15 cellular contexts compared by ENCODE assay signal in genomic region chr2:65045651-65046050, GRCh38. TPM values are rescaled to one million over a fixed set of nuclear protein-coding genes. Genes with fewer than 3 reads are reported as not detected.
DNase-seq lines count a peak whose midpoint lies in the region; ATAC-seq and TF ChIP-seq lines count a peak whose summit lies in the region.
"Had no signal": no experiment of that assay in that cellular context is flagged by ENCODE, and none has a peak within 500 bp of the region (broad histone marks: within the 10 kb centered on the region; RNA-seq: fewer than 3 reads in every experiment).

No MANE protein-coding gene starts in this region.

- H4K5ac ChIP-seq in mesendoderm (ENCODE audit: low read length) = no peak overlapping the region

- ATAC-seq in heart left ventricle = no peak
- ATAC-seq: foreskin keratinocyte had no signal

- WGBS in mesendoderm (ENCODE audit: extremely low coverage, insufficient coverage, low lambda C conversion rate) = no CpG with 5 or more reads among the region's 10 CpGs
- WGBS in heart left ventricle, 4 donors = 75 to 82% (median 78%) methylated on average over 9 to 10 of the region's 10 CpGs

- H2AK5ac ChIP-seq in mesendoderm (ENCODE audit: low read length) = no peak overlapping the region

- H3K4me3 ChIP-seq in NB4 (ENCODE audit: low read depth, low read length) (no peak overlapping the region), choroid plexus epithelial cell (ENCODE audit: low read depth, low read length) (no peak overlapping the region), mesendoderm (ENCODE audit: low read length) (no peak overlapping the region), left ventricle myocardium inferior (no peak overlapping the region), heart left ventricle (no peak overlapping the region)
- H3K4me3 ChIP-seq: ascending aorta had no signal

- H3K27ac ChIP-seq in mesendoderm (ENCODE audit: low read depth, low read length) = no peak overlapping the region
- no peak overlapping the region for H3K27ac ChIP-seq in left ventricle myocardium inferior (replicated peaks)
- H3K27ac ChIP-seq in heart left ventricle = no peak overlapping the region
- H3K27ac ChIP-seq: ascending aorta, foreskin keratinocyte had no signal

- H3K79me2 ChIP-seq in mesendoderm (ENCODE audit: control insufficient read depth, insufficient read depth, low read length) = no peaks in the 10 kb centered on the region

- no peak overlapping the region for H2BK120ac ChIP-seq in mesendoderm (ENCODE audit: low read depth, low read length)

- H3K79me1 ChIP-seq in mesendoderm (ENCODE audit: low read length) = no peaks in the 10 kb centered on the region

- H3K9ac ChIP-seq in mesendoderm (ENCODE audit: low read length) = no peak overlapping the region

- intact Hi-C loops in left ventricle myocardium inferior (cut with micrococcal nuclease) (no loop called here), heart left ventricle (cut with DNase I) (loop anchor here in 3 of 10 donors (2.0 to 10.0 kb wide), 3 partner anchors 61 to 451 kb away; partner anchors contain the start of gene SLC1A4 (in 1 of the 3))

- no peak overlapping the region for H2BK15ac ChIP-seq in mesendoderm (replicated peaks; ENCODE audit: low read depth)

- no peak overlapping the region for H3K23ac ChIP-seq in mesendoderm (ENCODE audit: low read length)

- no peaks in the 10 kb centered on the region for H3K36me3 ChIP-seq in mesendoderm (ENCODE audit: control insufficient read depth, insufficient read depth, low read length)
- H3K36me3 ChIP-seq in left ventricle myocardium inferior = no peaks in the 10 kb centered on the region
- no peaks in the 10 kb centered on the region for H3K36me3 ChIP-seq in heart left ventricle
- H3K36me3 ChIP-seq: ascending aorta had no signal

- no peak overlapping the region for H2BK5ac ChIP-seq in mesendoderm (ENCODE audit: low read length)

- TF ChIP-seq POLR2A in NB4 (IDR thresholded peaks at IDR 0.05; ENCODE audit: extremely low read depth, insufficient read length) (no peak), heart left ventricle (IDR thresholded peaks at IDR 0.05) (no peak)

- H3K4me1 ChIP-seq in mesendoderm (ENCODE audit: control insufficient read depth, low read depth, low read length) (no peaks in the 10 kb centered on the region), left ventricle myocardium inferior (peaks cover 17% of the 10 kb centered on the region), heart left ventricle (peaks cover 0 to 10% (median 1%) of the 10 kb centered on the region in 12 donors)
- H3K4me1 ChIP-seq: ascending aorta, foreskin keratinocyte had no signal

- H3K27me3 ChIP-seq in mesendoderm (ENCODE audit: insufficient read depth, low read length, poor library complexity) (no peaks in the 10 kb centered on the region), left ventricle myocardium inferior (ENCODE audit: low read depth) (no peaks in the 10 kb centered on the region), heart left ventricle (no peaks in the 10 kb centered on the region)
- H3K27me3 ChIP-seq: ascending aorta, foreskin keratinocyte had no signal

- no peak overlapping the region for H3K4me2 ChIP-seq in mesendoderm (ENCODE audit: low read length)

- TF ChIP-seq CTCF in NB4 (IDR thresholded peaks at IDR 0.05; ENCODE audit: low read depth, low read length) (no peak), choroid plexus epithelial cell (conservative IDR thresholded peaks at IDR 0.05; ENCODE audit: low read depth, low read length) (no peak), left ventricle myocardium inferior (IDR thresholded peaks at IDR 0.05; ENCODE audit: borderline replicate concordance) (no peak), heart left ventricle (IDR thresholded peaks at IDR 0.05) (no peak)

- no peak overlapping the region for H4K8ac ChIP-seq in mesendoderm (ENCODE audit: low read depth, low read length)

- no peak overlapping the region for H3K18ac ChIP-seq in mesendoderm (ENCODE audit: low read length)

- peaks cover 11% of the 10 kb centered on the region for H3K9me3 ChIP-seq in left ventricle myocardium inferior (replicated peaks)
- H3K9me3 ChIP-seq in heart left ventricle = peaks cover 0 to 15% (median 5%) of the 10 kb centered on the region in 12 donors
- H3K9me3 ChIP-seq: ascending aorta had no signal

- no peak overlapping the region for H3K56ac ChIP-seq in mesendoderm (ENCODE audit: low read length)

- no peak overlapping the region for H3K4ac ChIP-seq in mesendoderm (ENCODE audit: low read depth, low read length)

- DNase-seq in EL (peak; percentile 90), NB4 (ENCODE audit: low read depth) (peak; percentile 96), choroid plexus epithelial cell (ENCODE audit: low read depth) (peak; percentile 70), mesendoderm (peak; percentile 89), left ventricle myocardium inferior (no peak), heart left ventricle (no peak)
- no peak for DNase-seq in activated CD8-positive, alpha-beta memory T cell treated with anti-CD3 and anti-CD28 coated beads, Interleukin-2, amount 50 U/mL, for 48 hours
- DNase-seq in activated naive CD4-positive, alpha-beta T cell (lab: John Stamatoyannopoulos, UW) = no peak
- DNase-seq: activated CD4-positive, alpha-beta memory T cell treated with anti-CD3 and anti-CD28 coated beads for 36 hours; Calu3; foreskin keratinocyte; H7; SHP77; substantia nigra had no signal

RNA-seq across cellular contexts. Expression of gene CEP68, which starts 10.6 kb away (rescaled TPM):
- 9.3 TPM for polyA plus RNA-seq in mesendoderm (2013, experiment 1 of 2)
- polyA plus RNA-seq in mesendoderm (2013, experiment 2 of 2) = 9.4 TPM
- total RNA-seq in left ventricle myocardium inferior (20.2 TPM), heart left ventricle (10 to 100 TPM; 14.0 to 26.8 (median 18.8) TPM)
- polyA plus RNA-seq in heart left ventricle = 1 to 10 TPM; 6.5 to 7.6 TPM

RNA-seq across cellular contexts. Expression of gene SLC1A4, which starts 56.5 kb away (rescaled TPM):
- 0.59 TPM for polyA plus RNA-seq in mesendoderm (2013, experiment 1 of 2)
- 0.69 TPM for polyA plus RNA-seq in mesendoderm (2013, experiment 2 of 2)
- total RNA-seq in left ventricle myocardium inferior (13.2 TPM), heart left ventricle (10 to 100 TPM in 5 of 9 donors, 1 to 10 TPM in 4; 5.8 to 22.4 (median 10.8) TPM)
- polyA plus RNA-seq in heart left ventricle = 10 to 100 TPM in 1 of 2 donors, 1 to 10 TPM in 1; 3.0 to 19.5 TPM

Comparison
In these comparisons a context has a peak if more than half of its experiments do, and no peak if none do; other contexts are left out.
1. DNase-seq: peak in EL (single experiment), NB4 (single experiment), choroid plexus epithelial cell (single experiment) and mesendoderm (single experiment); none in activated CD8-positive, alpha-beta memory T cell treated with anti-CD3 and anti-CD28 coated beads, Interleukin-2, amount 50 U/mL, for 48 hours (single experiment), left ventricle myocardium inferior (single experiment), activated naive CD4-positive, alpha-beta T cell (0 of 4) and heart left ventricle (0 of 5).